ENCODE assay signal across 8 cellular contexts in the genomic region with DNA sequence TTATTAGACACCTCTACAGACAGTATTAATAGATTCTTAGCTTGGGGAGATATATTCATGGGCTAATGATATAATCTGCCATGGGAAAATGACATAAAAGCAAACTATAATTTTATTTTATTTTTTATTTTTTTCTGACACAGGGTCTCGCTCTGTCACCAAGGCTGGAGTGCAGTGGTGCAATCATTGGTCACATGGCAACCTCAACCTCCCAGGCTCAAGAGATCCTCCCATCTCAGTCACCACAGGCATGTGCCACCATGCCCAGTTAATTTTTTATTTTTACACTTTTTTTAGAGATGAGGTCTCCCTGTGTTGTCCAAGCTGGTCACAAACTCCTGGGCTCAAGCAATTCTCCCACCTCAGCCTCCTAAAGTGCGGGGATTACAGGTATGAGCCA. TPM values are rescaled to one million over a fixed set of nuclear protein-coding genes. Genes with fewer than 3 reads are reported as not detected.
A peak's percentile ranks its signal among the peaks of the same experiment; 100 is the strongest.
DNase-seq lines count a peak whose midpoint lies in the region; TF ChIP-seq lines count a peak whose summit lies in the region.

No MANE protein-coding gene starts in this region.

- intact Hi-C loops in breast epithelium (cut with DNase I; ENCODE audit: low total_unique reads) = no loop called here

- H3K4me2 ChIP-seq in Karpas-422 (ENCODE audit: low read depth, low read length, poor library complexity, severe bottlenecking) (peak overlapping the region; percentile 70), neuronal stem cell (ENCODE audit: insufficient read depth, low read length, poor library complexity, severe bottlenecking) (no peak overlapping the region)

- H3K23ac ChIP-seq in neuronal stem cell (ENCODE audit: low read depth, low read length, poor library complexity) = no peak overlapping the region

- TF ChIP-seq POLR2A in breast epithelium (IDR thresholded peaks at IDR 0.05) = no peak

- no peak overlapping the region for H2BK12ac ChIP-seq in neuronal stem cell (ENCODE audit: low read length)

- H3K9me2 ChIP-seq in Karpas-422 (replicated peaks; ENCODE audit: insufficient read depth, low read length) = no peaks in the 10 kb centered on the region

- H3K9me3 ChIP-seq in Karpas-422 (ENCODE audit: low read length) (no peaks in the 10 kb centered on the region), breast epithelium (no peaks in the 10 kb centered on the region), neuronal stem cell (replicated peaks in 1 of 2; ENCODE audit: control insufficient read depth in 2 of 2, insufficient read depth in 1 of 2, low read depth in 1 of 2, low read length in 2 of 2) (peaks cover 0 to 10% of the 10 kb centered on the region in 2 donors)

- H3K4me3 Mint-ChIP-seq in mesothelial cell of epicardium = no peak overlapping the region

- H3K4me3 ChIP-seq in ACC112 (ENCODE audit: low read depth, low read length) (peak overlapping the region; percentile 72), Karpas-422 (ENCODE audit: low read length) (peak overlapping the region; percentile 62), breast epithelium (no peak overlapping the region), neuronal stem cell (ENCODE audit: low read length in 2 of 2) (no peak overlapping the region)

- no peak overlapping the region for H4K8ac ChIP-seq in neuronal stem cell (ENCODE audit: low read depth, low read length)

- H3K4me1 ChIP-seq in ACC112 (ENCODE audit: control insufficient read depth, insufficient read depth, low read length, unreplicated experiment) = peaks cover 95% of the 10 kb centered on the region
- H3K4me1 ChIP-seq in Karpas-422 (ENCODE audit: low read length) = peaks cover 92% of the 10 kb centered on the region
- H3K4me1 ChIP-seq in breast epithelium = peaks cover 0 to 24% of the 10 kb centered on the region in 2 donors
- peaks cover 7 to 15% of the 10 kb centered on the region in 2 donors for H3K4me1 ChIP-seq in neuronal stem cell (ENCODE audit: control insufficient read depth in 2 of 2, insufficient read depth in 1 of 2, low read depth in 1 of 2, low read length in 2 of 2)

- peaks cover 7% of the 10 kb centered on the region for H3K9me3 Mint-ChIP-seq in mesothelial cell of epicardium

- H2BK5ac ChIP-seq in neuronal stem cell (ENCODE audit: low read length) = no peak overlapping the region

- no peak overlapping the region for H3K4ac ChIP-seq in neuronal stem cell (ENCODE audit: low read length)

- no peak overlapping the region for H3K18ac ChIP-seq in neuronal stem cell (ENCODE audit: low read length)

- peaks cover 99% of the 10 kb centered on the region for H3K79me2 ChIP-seq in ACC112 (ENCODE audit: control insufficient read depth, insufficient read depth, low read length, unreplicated experiment)
- peaks cover 100% of the 10 kb centered on the region for H3K79me2 ChIP-seq in Karpas-422 (ENCODE audit: low read length)

- peaks cover 5% of the 10 kb centered on the region for H3K36me3 Mint-ChIP-seq in mesothelial cell of epicardium

- H2AFZ ChIP-seq in ACC112 (ENCODE audit: low read length, unreplicated experiment) (no peak overlapping the region), Karpas-422 (ENCODE audit: low read length) (no peak overlapping the region), neuronal stem cell (ENCODE audit: low read length) (no peak overlapping the region)

- no peak overlapping the region for H4K91ac ChIP-seq in neuronal stem cell (ENCODE audit: low read depth, low read length, poor library complexity)

- whole genome bisulfite sequencing in neuronal stem cell (ENCODE audit: extremely low coverage in 2 of 2, insufficient read length in 2 of 2, insufficient replicate concordance in 1 of 2), 2 donors = no CpG with 5 or more reads among the region's 2 CpGs

- H2AK5ac ChIP-seq in neuronal stem cell (ENCODE audit: low read depth, low read length) = no peak overlapping the region

- H3K9ac ChIP-seq in Karpas-422 (ENCODE audit: low read length) = peak overlapping the region; percentile 66
- H3K9ac ChIP-seq in neuronal stem cell (ENCODE audit: low read depth, low read length, poor library complexity) = no peak overlapping the region

- no peak overlapping the region for H3K14ac ChIP-seq in neuronal stem cell (ENCODE audit: low read length)

- H3K36me3 ChIP-seq in ACC112 (ENCODE audit: insufficient read depth, low read length) (no peaks in the 10 kb centered on the region), Karpas-422 (ENCODE audit: insufficient read depth, low read length) (no peaks in the 10 kb centered on the region), breast epithelium (no peaks in the 10 kb centered on the region), neuronal stem cell (replicated peaks in 1 of 2; ENCODE audit: control insufficient read depth in 2 of 2, insufficient read depth in 2 of 2, low read length in 2 of 2) (peaks cover 0 to 15% of the 10 kb centered on the region in 2 donors)

- no peaks in the 10 kb centered on the region for H4K20me1 ChIP-seq in Karpas-422 (ENCODE audit: insufficient read depth, low read depth, low read length)

- H3K79me1 ChIP-seq in neuronal stem cell (ENCODE audit: low read depth, low read length) = no peaks in the 10 kb centered on the region

- TF ChIP-seq CTCF in breast epithelium (IDR thresholded peaks at IDR 0.05) (no peak), mesothelial cell of epicardium (IDR thresholded peaks at IDR 0.05; ENCODE audit: unreplicated experiment) (no peak)

- H3K4me1 Mint-ChIP-seq in mesothelial cell of epicardium = peaks cover 77% of the 10 kb centered on the region

- no peaks in the 10 kb centered on the region for H3K27me3 ChIP-seq in ACC112 (ENCODE audit: insufficient read depth, low read length)
- H3K27me3 ChIP-seq in Karpas-422 (ENCODE audit: low read length) = no peaks in the 10 kb centered on the region
- H3K27me3 ChIP-seq in breast epithelium = no peaks in the 10 kb centered on the region
- H3K27me3 ChIP-seq in neuronal stem cell (ENCODE audit: control insufficient read depth in 3 of 3, insufficient read depth in 3 of 3, low read depth in 1 of 3, low read length in 3 of 3) = no peaks in the 10 kb centered on the region

- H2BK15ac ChIP-seq in neuronal stem cell (ENCODE audit: low read length) = no peak overlapping the region

- H3K27me3 Mint-ChIP-seq in mesothelial cell of epicardium (ENCODE audit: low read depth) = no peaks in the 10 kb centered on the region

- DNase-seq in Karpas-422 (peak; percentile 63), breast epithelium (ENCODE audit: low spot score in 2 of 2) (peak in 1 of 2 donors; percentile 44), mesothelial cell of epicardium (ENCODE audit: low spot score in 2 of 2, unreplicated experiment in 2 of 2) (no peak), NCI-H446 treated with DMSO at 0.1 percent for 48 hours (lab: John Stamatoyannopoulos, UW) (no peak), NCI-H526 (lab: John Stamatoyannopoulos, UW) (no peak), activated gamma-delta T cell (lab: John Stamatoyannopoulos, UW) (no peak), neuronal stem cell (ENCODE audit: low spot score) (no peak)

- peak overlapping the region; percentile 52 for H3K27ac ChIP-seq in ACC112 (ENCODE audit: low read depth, low read length)
- peak overlapping the region; percentile 85 for H3K27ac ChIP-seq in Karpas-422 (ENCODE audit: low read length)
- H3K27ac ChIP-seq in breast epithelium = peak overlapping the region; percentile 16 to 84
- no peak overlapping the region for H3K27ac ChIP-seq in neuronal stem cell (replicated peaks; ENCODE audit: low read length)

- no peak overlapping the region for H2BK120ac ChIP-seq in neuronal stem cell (ENCODE audit: low read depth, low read length)

- peak overlapping the region; percentile 88 for H3K27ac Mint-ChIP-seq in mesothelial cell of epicardium

RNA-seq across cellular contexts. Expression of gene RTN4, which starts 39.3 kb away (rescaled TPM):
- 72.3 and 109 TPM in 2 replicates for total RNA-seq in Karpas-422 (2014; rRNA removed; shearing (Covaris generic); ENCODE audit: low replicate concordance)
- total RNA-seq in breast epithelium = 100 to 1,000 TPM; 188 to 419 (median 201) TPM
- 173 to 179 TPM (median 178 TPM) in 3 replicates for total RNA-seq in mesothelial cell of epicardium
- polyA plus RNA-seq in neuronal stem cell (2013, experiment 1 of 2) = 173 TPM
- polyA plus RNA-seq in neuronal stem cell (2013, experiment 2 of 2) = 179 TPM

Comparison
In these comparisons a context has a peak if more than half of its experiments do, and no peak if none do; other contexts are left out.
1. H3K4me3 ChIP-seq: peak in ACC112 (single experiment) and Karpas-422 (single experiment); none in breast epithelium (0 of 3) and neuronal stem cell (0 of 2).